In the genomic region with DNA sequence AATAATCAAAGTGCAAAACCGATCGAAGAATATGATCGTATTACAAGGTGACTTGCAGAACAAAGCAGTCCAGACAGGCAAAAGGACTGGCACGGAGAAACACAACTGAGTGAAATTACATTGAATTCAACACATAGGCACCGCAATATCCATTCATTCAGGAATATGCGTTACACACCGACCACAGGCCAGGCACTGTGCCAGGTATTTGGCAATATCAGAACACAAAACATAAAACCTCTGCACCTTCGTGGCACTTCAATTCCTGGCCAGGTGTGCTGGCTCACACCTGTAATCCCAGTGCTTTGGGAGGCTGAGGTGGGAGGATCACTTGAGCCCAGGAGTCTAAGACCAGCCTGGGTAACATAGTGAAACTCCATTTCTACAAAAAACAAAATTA, we compare ENCODE assay signal across 24 cellular contexts.
A peak's percentile ranks its signal among the peaks of the same experiment; 100 is the strongest.
DNase-seq lines count a peak whose midpoint lies in the region; ATAC-seq and TF ChIP-seq lines count a peak whose summit lies in the region.
"Had no signal": no experiment of that assay in that cellular context is flagged by ENCODE, and none has a peak within 500 bp of the region (broad histone marks: within the 10 kb centered on the region; RNA-seq: fewer than 3 reads in every experiment).

No MANE protein-coding gene starts in this region.

- DNase-seq in Daoy (ENCODE audit: low read depth) (peak; percentile 17), M059J (ENCODE audit: low read depth) (peak; percentile 6), mammary epithelial cell (peak; percentile 70), posterior vena cava (ENCODE audit: low spot score) (peak; percentile 40)
- no peak for DNase-seq in activated T-cell treated with anti-CD3 and anti-CD28 coated beads, Interleukin-2, amount 50 U/mL, for 4 hours
- no peak for DNase-seq in stimulated activated CD4-positive, alpha-beta T cell treated with anti-CD3 and anti-CD28 coated beads, Interleukin-15, amount 100 ng/mL, for 24 hours
- DNase-seq: activated CD4-positive, alpha-beta T cell treated with anti-CD3 and anti-CD28 coated beads, Interleukin-2, amount 10 ng/mL, durations not matched to agents 24 days and 14 days; activated naive CD8-positive, alpha-beta T cell treated with anti-CD3 and anti-CD28 coated beads for 36 hours; NCI-H1694 treated with DMSO at 0.1 percent for 48 hours; NCI-H774; PC-9; stimulated activated CD4-positive, alpha-beta T cell treated with anti-CD3 and anti-CD28 coated beads, Interleukin-4, amount 100 ng/mL, for 24 hours had no signal

- H3K4me1 ChIP-seq in mammary epithelial cell (ENCODE audit: insufficient read depth, low read length) = no peaks in the 10 kb centered on the region
- H3K4me1 ChIP-seq: Caco-2, SJSA1 had no signal

- H3K79me2 ChIP-seq in mammary epithelial cell (ENCODE audit: insufficient read depth, low read length) = no peaks in the 10 kb centered on the region

- no TSS peak for BruUV-seq in mammary epithelial cell (replicated peaks; lab: Mats Ljungman, UMichigan)

- peaks cover 24% of the 10 kb centered on the region for H3K9me3 ChIP-seq in mammary epithelial cell (replicated peaks; ENCODE audit: insufficient read depth, low read length)
- H3K9me3 ChIP-seq: Caco-2, neutrophil, SJSA1, upper lobe of left lung had no signal

- WGBS in mammary epithelial cell (ENCODE audit: low coverage, missing lambda C conversion rate) = 29% methylated on average over 8 of the region's 8 CpGs

- no peaks in the 10 kb centered on the region for H3K36me3 ChIP-seq in mammary epithelial cell (ENCODE audit: insufficient read depth, low read length)
- H3K36me3 ChIP-seq: neutrophil, upper lobe of left lung had no signal

- no peaks in the 10 kb centered on the region for H3K36me3 Mint-ChIP-seq in activated T-cell treated with anti-CD3 and anti-CD28 coated beads, Interleukin-2, amount 50 U/mL, for 4 hours (ENCODE audit: insufficient read depth)
- H3K36me3 Mint-ChIP-seq: activated naive CD8-positive, alpha-beta T cell treated with anti-CD3 and anti-CD28 coated beads for 36 hours; IgD-negative memory B cell had no signal

- CTCF ChIA-PET in mammary epithelial cell (lab: Charles Lee; ENCODE audit: low non-redundant PET) = no interaction called here

- H2AFZ ChIP-seq in mammary epithelial cell (ENCODE audit: low read depth, low read length) = no peak overlapping the region
- H2AFZ ChIP-seq: hepatocyte, PC-9 had no signal

- H3K27me3 ChIP-seq in mammary epithelial cell (ENCODE audit: insufficient read depth, low read length) = no peaks in the 10 kb centered on the region
- H3K27me3 ChIP-seq: hepatocyte, SJSA1, upper lobe of left lung had no signal

- H3K27me3 Mint-ChIP-seq in activated T-cell treated with anti-CD3 and anti-CD28 coated beads, Interleukin-2, amount 50 U/mL, for 4 hours (ENCODE audit: low read depth) = peaks cover 10% of the 10 kb centered on the region

- no peak overlapping the region for H3K4me3 Mint-ChIP-seq in activated T-cell treated with anti-CD3 and anti-CD28 coated beads, Interleukin-2, amount 50 U/mL, for 4 hours
- H3K4me3 Mint-ChIP-seq: activated CD4-positive, alpha-beta T cell treated with anti-CD3 and anti-CD28 coated beads, Interleukin-2, amount 10 ng/mL, durations not matched to agents 24 days and 14 days; activated naive CD8-positive, alpha-beta T cell treated with anti-CD3 and anti-CD28 coated beads for 36 hours; activated T-helper 17 cell treated with anti-CD3 and anti-CD28 coated beads, Interleukin-2, amount 50 U/mL, for 72 hours; IgD-negative memory B cell; stimulated activated naive CD8-positive, alpha-beta T cell treated with anti-CD3 and anti-CD28 coated beads, Interleukin-15, Interleukin-2, amounts not matched to agents 100 ng/mL and 50 ng/mL, for 24 hours had no signal

- TF ChIP-seq CTCF in mammary epithelial cell (conservative IDR thresholded peaks at IDR 0.05 in 1 of 2, IDR thresholded peaks at IDR 0.05 in 1 of 2; ENCODE audit: extremely low read depth in 1 of 2, insufficient read depth in 1 of 2, low read depth in 1 of 2, low read length in 2 of 2) = no peak

- no peak overlapping the region for H3K9ac ChIP-seq in mammary epithelial cell (ENCODE audit: insufficient read depth, low read length)

- peaks cover 27% of the 10 kb centered on the region for H3K4me1 Mint-ChIP-seq in activated T-cell treated with anti-CD3 and anti-CD28 coated beads, Interleukin-2, amount 50 U/mL, for 4 hours (ENCODE audit: low read depth)

- no peaks in the 10 kb centered on the region for H3K9me3 Mint-ChIP-seq in activated T-cell treated with anti-CD3 and anti-CD28 coated beads, Interleukin-2, amount 50 U/mL, for 4 hours
- H3K9me3 Mint-ChIP-seq: activated CD4-positive, alpha-beta T cell treated with anti-CD3 and anti-CD28 coated beads, Interleukin-2, amount 10 ng/mL, durations not matched to agents 24 days and 14 days; activated naive CD8-positive, alpha-beta T cell treated with anti-CD3 and anti-CD28 coated beads for 36 hours; activated T-helper 17 cell treated with anti-CD3 and anti-CD28 coated beads, Interleukin-2, amount 50 U/mL, for 72 hours; IgD-negative memory B cell; stimulated activated naive CD8-positive, alpha-beta T cell treated with anti-CD3 and anti-CD28 coated beads, Interleukin-15, Interleukin-2, amounts not matched to agents 100 ng/mL and 50 ng/mL, for 24 hours had no signal

- no peak overlapping the region for H3K4me3 ChIP-seq in mammary epithelial cell (replicated peaks in 1 of 3; ENCODE audit: insufficient read depth in 1 of 3, low read depth in 2 of 3, low read length in 3 of 3)
- H3K4me3 ChIP-seq: coronary artery, hepatocyte, PC-9, SJSA1, smooth muscle cell, upper lobe of left lung had no signal

- no peaks in the 10 kb centered on the region for H4K20me1 ChIP-seq in mammary epithelial cell (ENCODE audit: insufficient read depth, low read length)

- ATAC-seq in activated T-cell treated with anti-CD3 and anti-CD28 coated beads, Interleukin-2, amount 50 U/mL, for 4 hours = no peak
- ATAC-seq in GM21723 (IDR thresholded peaks at IDR 0.05; ENCODE audit: unreplicated experiment) = no peak
- ATAC-seq: activated T-helper 17 cell treated with anti-CD3 and anti-CD28 coated beads, Interleukin-2, amount 50 U/mL, for 72 hours had no signal

- intact Hi-C loops in mammary epithelial cell (cut with micrococcal nuclease) = no loop called here
- intact Hi-C loops in posterior vena cava (cut with DNase I) = loop anchor here in 1 of 2 donors (10.0 kb wide), 1 partner anchor 183 kb away; a partner anchor contains a TSS

- in situ Hi-C loops in mammary epithelial cell (cut with MboI; ENCODE audit: low sequenced_read_pairs in 2 of 2) = loop anchor here (10.0 to 25.0 kb wide), 2 partner anchors 193 to 286 kb away; no protein-coding TSS in a partner anchor

- dilution Hi-C loops in mammary epithelial cell (cut with HindIII; ENCODE audit: low sequenced_read_pairs) = no loop called here

- no peak overlapping the region for H3K4me2 ChIP-seq in mammary epithelial cell (ENCODE audit: insufficient read depth, low read depth, low read length)
- H3K4me2 ChIP-seq: hepatocyte, PC-9, smooth muscle cell had no signal

- H3K27ac ChIP-seq in mammary epithelial cell (ENCODE audit: insufficient read depth, low read depth, low read length) = no peak overlapping the region
- H3K27ac ChIP-seq: coronary artery, hepatocyte, HL-60, neutrophil, PC-9, SJSA1, upper lobe of left lung had no signal

Comparison
In these comparisons a context has a peak if more than half of its experiments do, and no peak if none do; other contexts are left out.
1. DNase-seq: peak in Daoy (single experiment), M059J (single experiment), mammary epithelial cell (single experiment) and posterior vena cava (single experiment); none in activated T-cell treated with anti-CD3 and anti-CD28 coated beads, Interleukin-2, amount 50 U/mL, for 4 hours (single experiment) and stimulated activated CD4-positive, alpha-beta T cell treated with anti-CD3 and anti-CD28 coated beads, Interleukin-15, amount 100 ng/mL, for 24 hours (single experiment).